Comparison of ENCODE assay signal across 1 cellular context in the genomic region with DNA sequence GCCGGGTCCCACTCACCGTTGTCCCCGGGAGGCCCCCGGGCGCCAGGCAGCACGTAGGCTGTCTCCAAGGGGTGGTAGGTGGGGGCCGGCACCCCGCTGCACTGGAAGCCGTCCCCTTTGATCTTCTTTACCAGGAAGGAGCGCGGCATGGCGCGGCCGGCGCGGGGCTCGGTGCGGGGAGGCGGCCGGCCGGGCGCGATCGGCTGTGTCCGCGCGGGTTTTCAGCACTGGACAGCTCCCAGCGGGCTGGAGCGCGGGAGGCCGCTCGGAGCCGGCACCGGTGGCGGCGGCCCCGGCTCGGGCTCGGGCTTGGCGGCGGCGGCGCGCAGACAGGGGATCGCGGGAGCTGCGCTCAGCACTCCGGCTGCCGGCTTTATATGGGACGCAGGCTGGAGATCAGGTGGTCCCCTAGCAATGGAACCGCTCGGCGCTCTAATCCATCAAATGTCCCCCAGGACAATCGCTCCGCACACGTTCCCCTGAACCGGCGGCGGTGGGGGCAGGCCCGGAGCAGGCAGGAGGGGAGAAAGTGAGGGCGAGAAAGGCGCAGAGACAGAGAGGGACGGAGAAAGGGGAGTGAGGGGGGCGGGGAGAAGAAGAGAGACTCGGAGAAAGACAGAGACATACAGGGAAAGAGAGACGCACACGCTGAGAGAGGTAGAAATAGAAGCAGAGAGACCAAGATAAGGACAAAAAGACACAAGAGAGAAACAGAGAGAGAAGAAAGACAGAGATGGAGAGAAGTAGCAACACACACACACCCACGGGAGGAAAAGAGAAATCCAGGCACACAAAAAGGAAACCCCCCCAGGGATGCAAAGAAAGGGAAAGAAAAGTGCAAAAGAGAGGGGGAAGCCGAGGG.
TF ChIP-seq lines count a peak whose summit lies in the region.

A gene (minus strand): TSS at position 350 of the 862 bp plus-strand sequence. CDS start 201 bp downstream, at position 149.

TF ChIP-seq in K562, 482 proteins besides CTCF, POLR2A, EP300 and RAD21 (continued from another document and continues in another):
- TF ChIP-seq, protein P1, sequence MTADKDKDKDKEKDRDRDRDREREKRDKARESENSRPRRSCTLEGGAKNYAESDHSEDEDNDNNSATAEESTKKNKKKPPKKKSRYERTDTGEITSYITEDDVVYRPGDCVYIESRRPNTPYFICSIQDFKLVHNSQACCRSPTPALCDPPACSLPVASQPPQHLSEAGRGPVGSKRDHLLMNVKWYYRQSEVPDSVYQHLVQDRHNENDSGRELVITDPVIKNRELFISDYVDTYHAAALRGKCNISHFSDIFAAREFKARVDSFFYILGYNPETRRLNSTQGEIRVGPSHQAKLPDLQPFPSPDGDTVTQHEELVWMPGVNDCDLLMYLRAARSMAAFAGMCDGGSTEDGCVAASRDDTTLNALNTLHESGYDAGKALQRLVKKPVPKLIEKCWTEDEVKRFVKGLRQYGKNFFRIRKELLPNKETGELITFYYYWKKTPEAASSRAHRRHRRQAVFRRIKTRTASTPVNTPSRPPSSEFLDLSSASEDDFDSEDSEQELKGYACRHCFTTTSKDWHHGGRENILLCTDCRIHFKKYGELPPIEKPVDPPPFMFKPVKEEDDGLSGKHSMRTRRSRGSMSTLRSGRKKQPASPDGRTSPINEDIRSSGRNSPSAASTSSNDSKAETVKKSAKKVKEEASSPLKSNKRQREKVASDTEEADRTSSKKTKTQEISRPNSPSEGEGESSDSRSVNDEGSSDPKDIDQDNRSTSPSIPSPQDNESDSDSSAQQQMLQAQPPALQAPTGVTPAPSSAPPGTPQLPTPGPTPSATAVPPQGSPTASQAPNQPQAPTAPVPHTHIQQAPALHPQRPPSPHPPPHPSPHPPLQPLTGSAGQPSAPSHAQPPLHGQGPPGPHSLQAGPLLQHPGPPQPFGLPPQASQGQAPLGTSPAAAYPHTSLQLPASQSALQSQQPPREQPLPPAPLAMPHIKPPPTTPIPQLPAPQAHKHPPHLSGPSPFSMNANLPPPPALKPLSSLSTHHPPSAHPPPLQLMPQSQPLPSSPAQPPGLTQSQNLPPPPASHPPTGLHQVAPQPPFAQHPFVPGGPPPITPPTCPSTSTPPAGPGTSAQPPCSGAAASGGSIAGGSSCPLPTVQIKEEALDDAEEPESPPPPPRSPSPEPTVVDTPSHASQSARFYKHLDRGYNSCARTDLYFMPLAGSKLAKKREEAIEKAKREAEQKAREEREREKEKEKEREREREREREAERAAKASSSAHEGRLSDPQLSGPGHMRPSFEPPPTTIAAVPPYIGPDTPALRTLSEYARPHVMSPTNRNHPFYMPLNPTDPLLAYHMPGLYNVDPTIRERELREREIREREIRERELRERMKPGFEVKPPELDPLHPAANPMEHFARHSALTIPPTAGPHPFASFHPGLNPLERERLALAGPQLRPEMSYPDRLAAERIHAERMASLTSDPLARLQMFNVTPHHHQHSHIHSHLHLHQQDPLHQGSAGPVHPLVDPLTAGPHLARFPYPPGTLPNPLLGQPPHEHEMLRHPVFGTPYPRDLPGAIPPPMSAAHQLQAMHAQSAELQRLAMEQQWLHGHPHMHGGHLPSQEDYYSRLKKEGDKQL (CRISPR knock-in tag; IDR thresholded peaks at IDR 0.05; ENCODE audit: borderline replicate concordance) = no peak
- no peak for TF ChIP-seq ZNF121 (CRISPR knock-in tag; conservative IDR thresholded peaks at IDR 0.05)
- no peak for TF ChIP-seq FOXJ2 (tag; IDR thresholded peaks at IDR 0.05)
- TF ChIP-seq SNRNP70 (optimal IDR thresholded peaks at IDR 0.05; ENCODE audit: low read depth, low read length) = no peak
- TF ChIP-seq ASH1L (IDR thresholded peaks at IDR 0.05; ENCODE audit: borderline replicate concordance, low read depth, partially characterized antibody) = no peak
- TF ChIP-seq CHD2 (IDR thresholded peaks at IDR 0.05; ENCODE audit: low read depth, low read length) = no peak
- no peak for TF ChIP-seq ZNF551 (CRISPR knock-in tag; IDR thresholded peaks at IDR 0.05)
- no peak for TF ChIP-seq POLR2G (IDR thresholded peaks at IDR 0.05; ENCODE audit: low read depth, low read length)
- no peak for TF ChIP-seq HOXB6 (CRISPR knock-in tag; IDR thresholded peaks at IDR 0.05; ENCODE audit: borderline replicate concordance)
- no peak for TF ChIP-seq FOS (IDR thresholded peaks at IDR 0.05; ENCODE audit: extremely low read depth, insufficient read length)
- TF ChIP-seq MXI1 (IDR thresholded peaks at IDR 0.05; ENCODE audit: low read depth, low read length) = no peak
- no peak for TF ChIP-seq MTF1 (CRISPR knock-in tag; IDR thresholded peaks at IDR 0.05; ENCODE audit: borderline replicate concordance)
- TF ChIP-seq TAF9B (IDR thresholded peaks at IDR 0.05; ENCODE audit: partially characterized antibody) = no peak
- TF ChIP-seq, protein P2, sequence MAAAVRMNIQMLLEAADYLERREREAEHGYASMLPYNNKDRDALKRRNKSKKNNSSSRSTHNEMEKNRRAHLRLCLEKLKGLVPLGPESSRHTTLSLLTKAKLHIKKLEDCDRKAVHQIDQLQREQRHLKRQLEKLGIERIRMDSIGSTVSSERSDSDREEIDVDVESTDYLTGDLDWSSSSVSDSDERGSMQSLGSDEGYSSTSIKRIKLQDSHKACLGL (CRISPR knock-in tag; IDR thresholded peaks at IDR 0.05; ENCODE audit: borderline replicate concordance, poor library complexity, severe bottlenecking) = no peak
- TF ChIP-seq, protein P3, sequence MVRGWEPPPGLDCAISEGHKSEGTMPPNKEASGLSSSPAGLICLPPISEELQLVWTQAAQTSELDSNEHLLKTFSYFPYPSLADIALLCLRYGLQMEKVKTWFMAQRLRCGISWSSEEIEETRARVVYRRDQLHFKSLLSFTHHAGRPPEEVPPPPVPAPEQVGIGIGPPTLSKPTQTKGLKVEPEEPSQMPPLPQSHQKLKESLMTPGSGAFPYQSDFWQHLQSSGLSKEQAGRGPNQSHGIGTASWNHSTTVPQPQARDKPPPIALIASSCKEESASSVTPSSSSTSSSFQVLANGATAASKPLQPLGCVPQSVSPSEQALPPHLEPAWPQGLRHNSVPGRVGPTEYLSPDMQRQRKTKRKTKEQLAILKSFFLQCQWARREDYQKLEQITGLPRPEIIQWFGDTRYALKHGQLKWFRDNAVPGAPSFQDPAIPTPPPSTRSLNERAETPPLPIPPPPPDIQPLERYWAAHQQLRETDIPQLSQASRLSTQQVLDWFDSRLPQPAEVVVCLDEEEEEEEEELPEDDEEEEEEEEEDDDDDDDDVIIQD (CRISPR knock-in tag; IDR thresholded peaks at IDR 0.05) = no peak
- no peak for TF ChIP-seq CBFB (CRISPR knock-in tag; IDR thresholded peaks at IDR 0.05)
- TF ChIP-seq, protein P4, sequence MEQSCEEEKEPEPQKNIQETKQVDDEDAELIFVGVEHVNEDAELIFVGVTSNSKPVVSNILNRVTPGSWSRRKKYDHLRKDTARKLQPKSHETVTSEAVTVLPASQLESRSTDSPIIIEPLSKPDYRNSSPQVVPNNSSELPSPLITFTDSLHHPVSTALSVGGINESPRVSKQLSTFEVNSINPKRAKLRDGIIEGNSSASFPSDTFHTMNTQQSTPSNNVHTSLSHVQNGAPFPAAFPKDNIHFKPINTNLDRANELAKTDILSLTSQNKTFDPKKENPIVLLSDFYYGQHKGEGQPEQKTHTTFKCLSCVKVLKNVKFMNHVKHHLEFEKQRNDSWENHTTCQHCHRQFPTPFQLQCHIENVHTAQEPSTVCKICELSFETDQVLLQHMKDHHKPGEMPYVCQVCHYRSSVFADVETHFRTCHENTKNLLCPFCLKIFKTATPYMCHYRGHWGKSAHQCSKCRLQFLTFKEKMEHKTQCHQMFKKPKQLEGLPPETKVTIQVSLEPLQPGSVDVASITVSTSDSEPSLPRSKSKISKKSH (CRISPR knock-in tag; IDR thresholded peaks at IDR 0.05) = no peak
- TF ChIP-seq, protein P5, sequence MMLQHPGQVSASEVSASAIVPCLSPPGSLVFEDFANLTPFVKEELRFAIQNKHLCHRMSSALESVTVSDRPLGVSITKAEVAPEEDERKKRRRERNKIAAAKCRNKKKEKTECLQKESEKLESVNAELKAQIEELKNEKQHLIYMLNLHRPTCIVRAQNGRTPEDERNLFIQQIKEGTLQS (IDR thresholded peaks at IDR 0.05) = no peak
- TF ChIP-seq, protein P5 (CRISPR knock-in tag; conservative IDR thresholded peaks at IDR 0.05) = no peak
- TF ChIP-seq, protein P6, sequence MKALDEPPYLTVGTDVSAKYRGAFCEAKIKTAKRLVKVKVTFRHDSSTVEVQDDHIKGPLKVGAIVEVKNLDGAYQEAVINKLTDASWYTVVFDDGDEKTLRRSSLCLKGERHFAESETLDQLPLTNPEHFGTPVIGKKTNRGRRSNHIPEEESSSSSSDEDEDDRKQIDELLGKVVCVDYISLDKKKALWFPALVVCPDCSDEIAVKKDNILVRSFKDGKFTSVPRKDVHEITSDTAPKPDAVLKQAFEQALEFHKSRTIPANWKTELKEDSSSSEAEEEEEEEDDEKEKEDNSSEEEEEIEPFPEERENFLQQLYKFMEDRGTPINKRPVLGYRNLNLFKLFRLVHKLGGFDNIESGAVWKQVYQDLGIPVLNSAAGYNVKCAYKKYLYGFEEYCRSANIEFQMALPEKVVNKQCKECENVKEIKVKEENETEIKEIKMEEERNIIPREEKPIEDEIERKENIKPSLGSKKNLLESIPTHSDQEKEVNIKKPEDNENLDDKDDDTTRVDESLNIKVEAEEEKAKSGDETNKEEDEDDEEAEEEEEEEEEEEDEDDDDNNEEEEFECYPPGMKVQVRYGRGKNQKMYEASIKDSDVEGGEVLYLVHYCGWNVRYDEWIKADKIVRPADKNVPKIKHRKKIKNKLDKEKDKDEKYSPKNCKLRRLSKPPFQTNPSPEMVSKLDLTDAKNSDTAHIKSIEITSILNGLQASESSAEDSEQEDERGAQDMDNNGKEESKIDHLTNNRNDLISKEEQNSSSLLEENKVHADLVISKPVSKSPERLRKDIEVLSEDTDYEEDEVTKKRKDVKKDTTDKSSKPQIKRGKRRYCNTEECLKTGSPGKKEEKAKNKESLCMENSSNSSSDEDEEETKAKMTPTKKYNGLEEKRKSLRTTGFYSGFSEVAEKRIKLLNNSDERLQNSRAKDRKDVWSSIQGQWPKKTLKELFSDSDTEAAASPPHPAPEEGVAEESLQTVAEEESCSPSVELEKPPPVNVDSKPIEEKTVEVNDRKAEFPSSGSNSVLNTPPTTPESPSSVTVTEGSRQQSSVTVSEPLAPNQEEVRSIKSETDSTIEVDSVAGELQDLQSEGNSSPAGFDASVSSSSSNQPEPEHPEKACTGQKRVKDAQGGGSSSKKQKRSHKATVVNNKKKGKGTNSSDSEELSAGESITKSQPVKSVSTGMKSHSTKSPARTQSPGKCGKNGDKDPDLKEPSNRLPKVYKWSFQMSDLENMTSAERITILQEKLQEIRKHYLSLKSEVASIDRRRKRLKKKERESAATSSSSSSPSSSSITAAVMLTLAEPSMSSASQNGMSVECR (CRISPR knock-in tag; IDR thresholded peaks at IDR 0.05) = peak; percentile 96; the same call in 1 of the 2 replicates
- no peak for TF ChIP-seq NEUROD1 (IDR thresholded peaks at IDR 0.05; ENCODE audit: borderline replicate concordance, low read depth, low read length, partially characterized antibody)
- TF ChIP-seq ATF7 (IDR thresholded peaks at IDR 0.05) = no peak
- TF ChIP-seq LARP7 (IDR thresholded peaks at IDR 0.05) = no peak
- no peak for TF ChIP-seq ZFP30 (CRISPR knock-in tag; IDR thresholded peaks at IDR 0.05; ENCODE audit: borderline replicate concordance)
- no peak for TF ChIP-seq SIX5 (IDR thresholded peaks at IDR 0.05; ENCODE audit: borderline replicate concordance in 1 of 2, insufficient read depth in 1 of 2, low read depth in 1 of 2, low read length in 2 of 2)
- peak; percentile 85; the same call in 1 of the 2 replicates for TF ChIP-seq GATAD2B (IDR thresholded peaks at IDR 0.05; ENCODE audit: borderline replicate concordance)
- TF ChIP-seq ZNF57 (CRISPR knock-in tag; IDR thresholded peaks at IDR 0.05) = no peak
- no peak for TF ChIP-seq POLR2H (tag; IDR thresholded peaks at IDR 0.05; ENCODE audit: low read depth)
- TF ChIP-seq, protein P7, sequence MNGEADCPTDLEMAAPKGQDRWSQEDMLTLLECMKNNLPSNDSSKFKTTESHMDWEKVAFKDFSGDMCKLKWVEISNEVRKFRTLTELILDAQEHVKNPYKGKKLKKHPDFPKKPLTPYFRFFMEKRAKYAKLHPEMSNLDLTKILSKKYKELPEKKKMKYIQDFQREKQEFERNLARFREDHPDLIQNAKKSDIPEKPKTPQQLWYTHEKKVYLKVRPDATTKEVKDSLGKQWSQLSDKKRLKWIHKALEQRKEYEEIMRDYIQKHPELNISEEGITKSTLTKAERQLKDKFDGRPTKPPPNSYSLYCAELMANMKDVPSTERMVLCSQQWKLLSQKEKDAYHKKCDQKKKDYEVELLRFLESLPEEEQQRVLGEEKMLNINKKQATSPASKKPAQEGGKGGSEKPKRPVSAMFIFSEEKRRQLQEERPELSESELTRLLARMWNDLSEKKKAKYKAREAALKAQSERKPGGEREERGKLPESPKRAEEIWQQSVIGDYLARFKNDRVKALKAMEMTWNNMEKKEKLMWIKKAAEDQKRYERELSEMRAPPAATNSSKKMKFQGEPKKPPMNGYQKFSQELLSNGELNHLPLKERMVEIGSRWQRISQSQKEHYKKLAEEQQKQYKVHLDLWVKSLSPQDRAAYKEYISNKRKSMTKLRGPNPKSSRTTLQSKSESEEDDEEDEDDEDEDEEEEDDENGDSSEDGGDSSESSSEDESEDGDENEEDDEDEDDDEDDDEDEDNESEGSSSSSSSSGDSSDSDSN (IDR thresholded peaks at IDR 0.05; ENCODE audit: borderline replicate concordance in 1 of 2, low read depth in 2 of 2, low read length in 2 of 2) = peak; percentile 98 to 100
- TF ChIP-seq RB1 (IDR thresholded peaks at IDR 0.05; ENCODE audit: low read depth) = peak; percentile 100
- no peak for TF ChIP-seq GABPA (tag; conservative IDR thresholded peaks at IDR 0.05; ENCODE audit: low read depth)
- no peak for TF ChIP-seq ARID2 (IDR thresholded peaks at IDR 0.05)
- no peak for TF ChIP-seq SMAD3 (CRISPR knock-in tag; conservative IDR thresholded peaks at IDR 0.05)
- TF ChIP-seq ZNF584 (CRISPR knock-in tag; IDR thresholded peaks at IDR 0.05; ENCODE audit: low read depth) = no peak
- TF ChIP-seq, protein P8, sequence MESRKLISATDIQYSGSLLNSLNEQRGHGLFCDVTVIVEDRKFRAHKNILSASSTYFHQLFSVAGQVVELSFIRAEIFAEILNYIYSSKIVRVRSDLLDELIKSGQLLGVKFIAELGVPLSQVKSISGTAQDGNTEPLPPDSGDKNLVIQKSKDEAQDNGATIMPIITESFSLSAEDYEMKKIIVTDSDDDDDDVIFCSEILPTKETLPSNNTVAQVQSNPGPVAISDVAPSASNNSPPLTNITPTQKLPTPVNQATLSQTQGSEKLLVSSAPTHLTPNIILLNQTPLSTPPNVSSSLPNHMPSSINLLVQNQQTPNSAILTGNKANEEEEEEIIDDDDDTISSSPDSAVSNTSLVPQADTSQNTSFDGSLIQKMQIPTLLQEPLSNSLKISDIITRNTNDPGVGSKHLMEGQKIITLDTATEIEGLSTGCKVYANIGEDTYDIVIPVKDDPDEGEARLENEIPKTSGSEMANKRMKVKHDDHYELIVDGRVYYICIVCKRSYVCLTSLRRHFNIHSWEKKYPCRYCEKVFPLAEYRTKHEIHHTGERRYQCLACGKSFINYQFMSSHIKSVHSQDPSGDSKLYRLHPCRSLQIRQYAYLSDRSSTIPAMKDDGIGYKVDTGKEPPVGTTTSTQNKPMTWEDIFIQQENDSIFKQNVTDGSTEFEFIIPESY (CRISPR knock-in tag; IDR thresholded peaks at IDR 0.05) = 0 out of 2 replicates have a peak, but pooled peaks have one; percentile 48
